8 cellular contexts compared by ENCODE assay signal in genomic region chr10:119724630-119725549, GRCh38. TPM values are rescaled to one million over a fixed set of nuclear protein-coding genes. Genes with fewer than 3 reads are reported as not detected.
DNase-seq lines count a peak whose midpoint lies in the region; ATAC-seq and TF ChIP-seq lines count a peak whose summit lies in the region.

No MANE protein-coding gene starts in this region.

- H3K36me3 ChIP-seq in BLaER1 (peaks cover 13% of the 10 kb centered on the region), neural progenitor cell (no peaks in the 10 kb centered on the region)

- peaks cover 6% of the 10 kb centered on the region for H3K27me3 Mint-ChIP-seq in neural progenitor cell (ENCODE audit: insufficient read depth, low read depth)

- peaks cover 13% of the 10 kb centered on the region for H3K9me3 ChIP-seq in BLaER1
- H3K9me3 ChIP-seq in neural progenitor cell (ENCODE audit: low read depth): peaks cover 4% of the 10 kb centered on the region

- H3K27me3 ChIP-seq in BLaER1 (no peaks in the 10 kb centered on the region), neural progenitor cell (no peaks in the 10 kb centered on the region)

- H3K4me1 ChIP-seq in BLaER1 (peaks cover 50% of the 10 kb centered on the region), neural progenitor cell (peaks cover 33% of the 10 kb centered on the region)

- H3K4me3 Mint-ChIP-seq in neural progenitor cell: peak overlapping the region; percentile 79

- H3K4me1 Mint-ChIP-seq in neural progenitor cell: peaks cover 49% of the 10 kb centered on the region

- H3K36me3 Mint-ChIP-seq in neural progenitor cell: peaks cover 4% of the 10 kb centered on the region

- DNase-seq in SW480 (ENCODE audit: low spot score): peak; percentile 54
- DNase-seq in fibroblast of gingiva (ENCODE audit: low read depth): peak; percentile 19
- no peak for DNase-seq in neural progenitor cell (ENCODE audit: low spot score)
- DNase-seq in epidermal melanocyte (ENCODE audit: insufficient read length, low spot score): no peak
- DNase-seq in activated gamma-delta T cell treated with Interleukin-2 at 50 U/mL for 16 hours: no peak

- peak overlapping the region; percentile 91 for H3K4me3 ChIP-seq in BLaER1
- H3K4me3 ChIP-seq in neural progenitor cell: peak overlapping the region; percentile 95

- peaks cover 40% of the 10 kb centered on the region for H3F3A ChIP-seq in neural progenitor cell (ENCODE audit: low read depth)

- H3K27ac ChIP-seq in BLaER1: peak overlapping the region; percentile 96
- peak overlapping the region; percentile 84 for H3K27ac ChIP-seq in neural progenitor cell

- H3K27ac Mint-ChIP-seq in neural progenitor cell: peak overlapping the region; percentile 27

- ATAC-seq in GM18511 (IDR thresholded peaks at IDR 0.05; ENCODE audit: unreplicated experiment) (peak; percentile 20), HG03565 (IDR thresholded peaks at IDR 0.05; ENCODE audit: unreplicated experiment) (peak; percentile 1)

- peaks cover 9% of the 10 kb centered on the region for H3K9me3 Mint-ChIP-seq in neural progenitor cell

- H4K20me1 ChIP-seq in BLaER1 (peaks cover 27% of the 10 kb centered on the region), neural progenitor cell (ENCODE audit: low read depth) (peaks cover 16% of the 10 kb centered on the region)

- no peak for TF ChIP-seq CTCF in neural progenitor cell (IDR thresholded peaks at IDR 0.05)

- H3K9ac ChIP-seq in BLaER1 (peak overlapping the region; percentile 95), neural progenitor cell (peak overlapping the region; percentile 41)

- peak overlapping the region; percentile 45 for H2AFZ ChIP-seq in neural progenitor cell (replicated peaks)

- peak overlapping the region; percentile 95 for H3K4me2 ChIP-seq in BLaER1
- H3K4me2 ChIP-seq in neural progenitor cell: peak overlapping the region; percentile 91

- peaks cover 34% of the 10 kb centered on the region for H3K79me2 ChIP-seq in neural progenitor cell (ENCODE audit: low read depth)

RNA-seq across cellular contexts. Expression of gene INPP5F, which starts 1.0 kb away (rescaled TPM):
- 125 and 167 TPM in 2 replicates for total RNA-seq in neural progenitor cell (ENCODE audit: low replicate concordance)

Comparison
In these comparisons a context has a peak if more than half of its experiments do, and no peak if none do; other contexts are left out.
1. DNase-seq: peak in SW480 (single experiment) and fibroblast of gingiva (single experiment); none in neural progenitor cell (single experiment), epidermal melanocyte (single experiment) and activated gamma-delta T cell treated with Interleukin-2 at 50 U/mL for 16 hours (single experiment).